ENCODE assay signal across 1 cellular context in genomic region chr22:49954991-49955580, GRCh38.
TF ChIP-seq lines count a peak whose summit lies in the region.

No MANE protein-coding gene starts in this region.

TF ChIP-seq in H1, 55 proteins besides CTCF, POLR2A, EP300 and RAD21:
- TF ChIP-seq BRCA1 (IDR thresholded peaks at IDR 0.05; ENCODE audit: low read depth, low read length), result no peak
- TF ChIP-seq, protein P1, sequence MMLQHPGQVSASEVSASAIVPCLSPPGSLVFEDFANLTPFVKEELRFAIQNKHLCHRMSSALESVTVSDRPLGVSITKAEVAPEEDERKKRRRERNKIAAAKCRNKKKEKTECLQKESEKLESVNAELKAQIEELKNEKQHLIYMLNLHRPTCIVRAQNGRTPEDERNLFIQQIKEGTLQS (IDR thresholded peaks at IDR 0.05; ENCODE audit: insufficient read depth, low read depth, low read length), result no peak
- TF ChIP-seq BCL11A (IDR thresholded peaks at IDR 0.05; ENCODE audit: low read depth in 2 of 2, low read length in 2 of 2), result no peak
- TF ChIP-seq KDM4A (IDR thresholded peaks at IDR 0.05; ENCODE audit: low read depth, low read length, severe bottlenecking), result no peak
- no peak for TF ChIP-seq YY1 (IDR thresholded peaks at IDR 0.05; ENCODE audit: low read depth, low read length)
- TF ChIP-seq CBX8 (IDR thresholded peaks at IDR 0.05; ENCODE audit: borderline replicate concordance, low read depth, low read length), result no peak
- TF ChIP-seq SUZ12 (IDR thresholded peaks at IDR 0.05; ENCODE audit: low read length), result no peak
- TF ChIP-seq PHF8 (conservative IDR thresholded peaks at IDR 0.05; ENCODE audit: low read depth, low read length), result no peak
- TF ChIP-seq SAP30 (IDR thresholded peaks at IDR 0.05; ENCODE audit: insufficient read depth, insufficient replicate concordance, low read length), result no peak
- no peak for TF ChIP-seq POU5F1 (IDR thresholded peaks at IDR 0.05; ENCODE audit: low read depth, low read length)
- no peak for TF ChIP-seq KDM5A (IDR thresholded peaks at IDR 0.05; ENCODE audit: low read length)
- no peak for TF ChIP-seq JUND (IDR thresholded peaks at IDR 0.05; ENCODE audit: low read length)
- no peak for TF ChIP-seq SIRT6 (IDR thresholded peaks at IDR 0.05; ENCODE audit: low read length)
- TF ChIP-seq EGR1 (IDR thresholded peaks at IDR 0.05; ENCODE audit: borderline replicate concordance, low read depth, low read length), result no peak
- no peak for TF ChIP-seq SIX5 (IDR thresholded peaks at IDR 0.05; ENCODE audit: low read depth, low read length)
- TF ChIP-seq CHD1 (IDR thresholded peaks at IDR 0.05; ENCODE audit: low read depth, low read length), result no peak
